ENCODE assay signal across 6 cellular contexts in the genomic region with DNA sequence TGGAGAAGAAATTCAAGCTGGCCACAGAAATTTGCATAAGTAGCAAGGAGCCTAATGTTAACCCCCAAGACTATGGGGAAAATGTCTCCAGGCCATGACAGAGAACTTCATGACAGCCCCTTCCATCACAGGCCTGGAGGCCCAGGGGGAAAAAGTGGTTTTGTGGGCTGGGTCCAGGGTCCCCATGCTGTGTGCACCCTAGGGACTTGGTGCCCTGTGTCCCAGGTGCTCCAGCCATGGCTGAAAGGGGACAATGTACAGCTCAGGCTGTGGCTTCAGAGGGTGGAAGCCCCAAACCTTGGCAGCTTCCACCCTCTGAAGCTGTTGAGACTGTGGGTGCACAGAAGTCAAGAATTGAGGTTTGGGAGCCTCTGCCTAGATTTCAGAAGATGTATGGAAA. TPM values are rescaled to one million over a fixed set of nuclear protein-coding genes. Genes with fewer than 3 reads are reported as not detected.
"Had no signal": no experiment of that assay in that cellular context is flagged by ENCODE, and none has a peak within 500 bp of the region (broad histone marks: within the 10 kb centered on the region; RNA-seq: fewer than 3 reads in every experiment).

No MANE protein-coding gene starts in this region.

RNA-seq across cellular contexts. Expression of gene IQCF6, which starts 8.5 kb away (rescaled TPM):
- total RNA-seq: GM23338, H1, H9, HepG2, HFFc6, HT1080 had no signal
